15 cellular contexts compared by ENCODE assay signal in the genomic region with DNA sequence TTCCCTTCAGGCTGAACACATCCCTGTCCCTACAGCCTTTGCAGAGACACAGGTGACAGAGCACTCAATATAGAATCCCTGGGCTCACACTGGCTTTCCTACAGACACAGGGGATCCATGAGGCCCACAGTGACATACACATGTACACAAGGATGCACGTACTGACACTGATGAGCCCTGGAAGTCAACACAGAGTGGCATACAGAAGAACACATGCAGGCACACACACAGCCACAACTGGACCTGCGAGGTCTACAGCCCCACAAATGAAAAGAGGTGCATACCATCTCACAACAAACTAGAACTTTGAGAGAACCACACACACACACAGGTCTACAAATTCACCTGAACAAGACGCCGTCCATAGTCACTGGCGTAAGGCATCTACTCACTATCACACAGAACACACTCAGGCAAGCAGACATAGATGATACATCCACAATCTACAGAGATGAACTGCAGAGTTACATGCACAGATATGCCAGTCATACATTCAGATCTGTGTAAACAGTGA. TPM values are rescaled to one million over a fixed set of nuclear protein-coding genes. Genes with fewer than 3 reads are reported as not detected.
DNase-seq lines count a peak whose midpoint lies in the region.
"Had no signal": no experiment of that assay in that cellular context is flagged by ENCODE, and none has a peak within 500 bp of the region (broad histone marks: within the 10 kb centered on the region; RNA-seq: fewer than 3 reads in every experiment).

No MANE protein-coding gene starts in this region.

- peaks cover 0 to under 1% of the 10 kb centered on the region in 2 experiments for H3K36me3 ChIP-seq in trophoblast cell (ENCODE audit: control insufficient read depth in 1 of 2, insufficient read depth in 2 of 2, low read length in 2 of 2)
- H3K36me3 ChIP-seq: BLaER1 had no signal

- no peak overlapping the region for H3K18ac ChIP-seq in trophoblast cell (ENCODE audit: low read length)

- H3K79me2 ChIP-seq in trophoblast cell (ENCODE audit: control insufficient read depth, insufficient read depth, low read length, poor library complexity): peaks cover 5% of the 10 kb centered on the region

- H3K9ac ChIP-seq in trophoblast cell (ENCODE audit: low read length): no peak overlapping the region
- H3K9ac ChIP-seq: BLaER1, GM23248 had no signal

- no peak overlapping the region for H2AFZ ChIP-seq in trophoblast cell (ENCODE audit: insufficient read depth, low read length, poor library complexity)
- H2AFZ ChIP-seq: GM23248 had no signal

- no peak overlapping the region for H4K8ac ChIP-seq in trophoblast cell (ENCODE audit: low read depth, low read length)

- H3K9me3 ChIP-seq in trophoblast cell (ENCODE audit: insufficient read depth, low read depth, low read length): peaks cover 3% of the 10 kb centered on the region

- no CpG with 5 or more reads among the region's 5 CpGs for WGBS in trophoblast cell (ENCODE audit: extremely low coverage, insufficient coverage, insufficient read length)

- no peak overlapping the region for H2BK12ac ChIP-seq in trophoblast cell (ENCODE audit: low read length)

- no peak overlapping the region for H4K12ac ChIP-seq in trophoblast cell (ENCODE audit: low read depth, low read length)

- peak overlapping the region; percentile 5 for H3K4me3 ChIP-seq in trophoblast cell (ENCODE audit: low read depth, low read length)
- H3K4me3 ChIP-seq: BLaER1, GM23248 had no signal

- H3K4ac ChIP-seq in trophoblast cell (ENCODE audit: low read depth, low read length): no peak overlapping the region

- H3K14ac ChIP-seq in trophoblast cell (ENCODE audit: low read length): no peak overlapping the region

- H3K4me2 ChIP-seq in trophoblast cell (ENCODE audit: low read length): no peak overlapping the region
- H3K4me2 ChIP-seq: BLaER1 had no signal

- no peak overlapping the region for H4K91ac ChIP-seq in trophoblast cell (ENCODE audit: low read depth, low read length)

- no peak overlapping the region for H3K23ac ChIP-seq in trophoblast cell (ENCODE audit: low read length)

- H2BK120ac ChIP-seq in trophoblast cell (ENCODE audit: insufficient read depth, low read length, poor library complexity): no peak overlapping the region

- H3K79me1 ChIP-seq in trophoblast cell (ENCODE audit: low read length): peaks cover 5% of the 10 kb centered on the region

- DNase-seq in activated effector memory CD4-positive, alpha-beta T cell treated with anti-CD3 and anti-CD28 coated beads, Interleukin-2, amount 50 U/mL, for 16 hours: peak; percentile 38
- DNase-seq in activated effector memory CD4-positive, alpha-beta T cell treated with Interleukin-2 at 50 U/mL for 16 hours: no peak
- DNase-seq in islet precursor cell (peak; percentile 6), trophoblast cell (no peak), mucosa of gallbladder (ENCODE audit: low spot score) (no peak), glomerular visceral epithelial cell (ENCODE audit: extremely low spot score) (no peak)
- no peak for DNase-seq in activated naive CD4-positive, alpha-beta T cell treated with anti-CD3 and anti-CD28 coated beads, Interleukin-2, amount 50 U/mL, for 16 hours
- DNase-seq in stimulated activated CD8-positive, alpha-beta memory T cell treated with anti-CD3 and anti-CD28 coated beads, Interleukin-4, amount 100 ng/mL, for 48 hours: no peak
- DNase-seq: 8988T, AML-193, DMS53, GF-D8, GM23248, H7 had no signal

- no peaks in the 10 kb centered on the region for H3K27me3 ChIP-seq in trophoblast cell (ENCODE audit: insufficient read depth, low read length)
- H3K27me3 ChIP-seq: BLaER1 had no signal

- no peak overlapping the region for H3K27ac ChIP-seq in trophoblast cell (ENCODE audit: low read depth, low read length)
- H3K27ac ChIP-seq: BLaER1, GM23248 had no signal

- H3K4me1 ChIP-seq in trophoblast cell (ENCODE audit: control insufficient read depth in 1 of 2, insufficient read depth in 2 of 2, low read length in 2 of 2): peaks cover 11 to 15% of the 10 kb centered on the region in 2 experiments

- H2AK5ac ChIP-seq in trophoblast cell (ENCODE audit: low read length): no peak overlapping the region

- no peak overlapping the region for H2BK5ac ChIP-seq in trophoblast cell (ENCODE audit: low read depth, low read length, poor library complexity)

RNA-seq across cellular contexts. Expression of a gene that starts 3.5 kb away (rescaled TPM):
- 7.3 and 7.6 TPM in 2 replicates for polyA plus RNA-seq in trophoblast cell (2013)
- total RNA-seq in mucosa of gallbladder: 14.1 TPM

RNA-seq across cellular contexts. Expression of a gene that starts 47.2 kb away (rescaled TPM):
- polyA plus RNA-seq in trophoblast cell (2013): 11.7 and 12.2 TPM in 2 replicates
- total RNA-seq in mucosa of gallbladder: 17.6 TPM

Comparison
In these comparisons a context has a peak if more than half of its experiments do, and no peak if none do; other contexts are left out.
1. DNase-seq: peak in activated effector memory CD4-positive, alpha-beta T cell treated with anti-CD3 and anti-CD28 coated beads, Interleukin-2, amount 50 U/mL, for 16 hours (single experiment) and islet precursor cell (single experiment); none in activated effector memory CD4-positive, alpha-beta T cell treated with Interleukin-2 at 50 U/mL for 16 hours (single experiment), trophoblast cell (0 of 2), mucosa of gallbladder (single experiment), activated naive CD4-positive, alpha-beta T cell treated with anti-CD3 and anti-CD28 coated beads, Interleukin-2, amount 50 U/mL, for 16 hours (single experiment), stimulated activated CD8-positive, alpha-beta memory T cell treated with anti-CD3 and anti-CD28 coated beads, Interleukin-4, amount 100 ng/mL, for 48 hours (single experiment) and glomerular visceral epithelial cell (single experiment).